In genomic region chr2:161384864-161385263, GRCh38 we compare ENCODE assay signal across 13 cellular contexts. TPM values are rescaled to one million over a fixed set of nuclear protein-coding genes. Genes with fewer than 3 reads are reported as not detected.
A peak's percentile ranks its signal among the peaks of the same experiment; 100 is the strongest.
DNase-seq lines count a peak whose midpoint lies in the region; ATAC-seq and TF ChIP-seq lines count a peak whose summit lies in the region.
"Had no signal": no experiment of that assay in that cellular context is flagged by ENCODE, and none has a peak within 500 bp of the region (broad histone marks: within the 10 kb centered on the region; RNA-seq: fewer than 3 reads in every experiment).

No MANE protein-coding gene starts in this region.

- H3K36me3 ChIP-seq in trophoblast cell (ENCODE audit: control insufficient read depth in 1 of 2, insufficient read depth in 2 of 2, low read length in 2 of 2): peaks cover under 1% of the 10 kb centered on the region in 2 experiments

- H3K27ac ChIP-seq in trophoblast cell (ENCODE audit: low read depth, low read length): no peak overlapping the region

- no peak overlapping the region for H3K4me3 ChIP-seq in trophoblast cell (ENCODE audit: low read depth, low read length)
- H3K4me3 ChIP-seq: K562 had no signal

- no peaks in the 10 kb centered on the region for H3K27me3 ChIP-seq in trophoblast cell (ENCODE audit: insufficient read depth, low read length)

- H3K9me3 ChIP-seq in trophoblast cell (ENCODE audit: insufficient read depth, low read depth, low read length): no peaks in the 10 kb centered on the region

- no peak overlapping the region for H4K91ac ChIP-seq in trophoblast cell (ENCODE audit: low read depth, low read length)

- H3K9ac ChIP-seq in trophoblast cell (ENCODE audit: low read length): no peak overlapping the region

- ATAC-seq in GM18505 (IDR thresholded peaks at IDR 0.05; ENCODE audit: unreplicated experiment) (peak; percentile 76), GM19455 (IDR thresholded peaks at IDR 0.05; ENCODE audit: unreplicated experiment) (peak; percentile 74), HG03045 (IDR thresholded peaks at IDR 0.05; ENCODE audit: unreplicated experiment) (peak; percentile 85)
- ATAC-seq: K562 had no signal

- no peaks in the 10 kb centered on the region for H3K79me2 ChIP-seq in trophoblast cell (ENCODE audit: control insufficient read depth, insufficient read depth, low read length, poor library complexity)

- H3K4me2 ChIP-seq in trophoblast cell (ENCODE audit: low read length): no peak overlapping the region

- H3K14ac ChIP-seq in trophoblast cell (ENCODE audit: low read length): no peak overlapping the region

- no peak overlapping the region for H4K12ac ChIP-seq in trophoblast cell (ENCODE audit: low read depth, low read length)

- DNase-seq in OCI-M1 (lab: John Stamatoyannopoulos, UW): peak; percentile 57
- DNase-seq in trophoblast cell: no peak
- DNase-seq in mesenteric fat pad (ENCODE audit: low spot score): no peak
- DNase-seq in cerebellar nuclear complex (lab: John Stamatoyannopoulos, UW): no peak
- no peak for DNase-seq in SKM-1 treated with dmso at 0.1 percent for 144 hours (lab: John Stamatoyannopoulos, UW; ENCODE audit: unreplicated experiment)
- DNase-seq: SHP77 treated with DMSO at 0.1 percent for 48 hours; stimulated activated CD4-positive, alpha-beta T cell treated with anti-CD3 and anti-CD28 coated beads, Interleukin-4, amount 100 ng/mL, for 1 hour had no signal

- no peak overlapping the region for H2AFZ ChIP-seq in trophoblast cell (ENCODE audit: insufficient read depth, low read length, poor library complexity)

- no peak overlapping the region for H3K4ac ChIP-seq in trophoblast cell (ENCODE audit: low read depth, low read length)

- no peak overlapping the region for H4K8ac ChIP-seq in trophoblast cell (ENCODE audit: low read depth, low read length)

- no peak overlapping the region for H2BK12ac ChIP-seq in trophoblast cell (ENCODE audit: low read length)

- H3K79me1 ChIP-seq in trophoblast cell (ENCODE audit: low read length): no peaks in the 10 kb centered on the region

- no peak overlapping the region for H3K18ac ChIP-seq in trophoblast cell (ENCODE audit: low read length)

- no peak overlapping the region for H2BK120ac ChIP-seq in trophoblast cell (ENCODE audit: insufficient read depth, low read length, poor library complexity)

- H2AK5ac ChIP-seq in trophoblast cell (ENCODE audit: low read length): no peak overlapping the region

- H2BK5ac ChIP-seq in trophoblast cell (ENCODE audit: low read depth, low read length, poor library complexity): no peak overlapping the region

- no peak overlapping the region for H3K23ac ChIP-seq in trophoblast cell (ENCODE audit: low read length)

- no peak for TF ChIP-seq POLR2A in GM18505 (IDR thresholded peaks at IDR 0.05; ENCODE audit: borderline replicate concordance, extremely low read depth, insufficient read depth, insufficient read length)

- H3K4me1 ChIP-seq in trophoblast cell (ENCODE audit: control insufficient read depth in 1 of 2, insufficient read depth in 2 of 2, low read length in 2 of 2): no peaks in the 10 kb centered on the region

RNA-seq across cellular contexts. Expression of gene TBR1, which starts 31.2 kb away (rescaled TPM):
- polyA plus RNA-seq in trophoblast cell (2013): 0.21 and 0.28 TPM in 2 replicates
- total RNA-seq in mesenteric fat pad: not detected
- total RNA-seq: G401, lung microvascular endothelial cell had no signal
